ENCODE assay signal across 1 cellular context in the genomic region with DNA sequence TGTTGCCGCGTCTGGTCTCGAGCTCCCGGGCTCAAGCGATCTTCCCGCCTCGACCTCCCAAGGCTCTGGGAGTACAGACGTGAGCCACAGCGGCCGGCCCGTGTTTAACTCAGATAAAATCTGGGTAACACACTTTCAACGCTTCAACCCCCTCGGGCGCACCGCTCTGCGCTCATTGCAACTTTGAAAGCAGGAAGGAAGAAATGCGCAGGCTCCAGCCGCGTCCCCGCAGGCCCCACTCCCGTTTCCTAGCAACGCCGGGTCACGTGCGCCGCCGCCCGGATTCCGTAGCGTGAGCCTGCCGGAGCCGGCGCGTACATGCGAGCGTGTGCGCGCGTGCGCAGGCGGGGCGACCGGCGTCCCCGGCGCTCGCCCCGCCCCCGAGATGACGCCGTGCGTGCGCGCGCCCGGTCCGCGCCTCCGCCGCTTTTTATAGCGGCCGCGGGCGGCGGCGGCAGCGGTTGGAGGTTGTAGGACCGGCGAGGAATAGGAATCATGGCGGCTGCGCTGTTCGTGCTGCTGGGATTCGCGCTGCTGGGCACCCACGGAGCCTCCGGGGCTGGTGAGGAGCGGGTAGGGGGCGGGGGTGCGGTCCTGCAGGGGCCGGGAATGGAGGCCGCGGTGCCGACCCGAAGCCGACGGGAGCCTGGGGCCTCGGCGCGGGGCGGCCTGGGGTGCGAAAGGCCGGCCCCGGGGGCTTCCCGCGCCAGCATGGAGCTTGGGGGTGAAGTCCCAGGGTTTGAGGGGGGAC.
TF ChIP-seq lines count a peak whose summit lies in the region.

A gene (plus strand): TSS at position 457 of the 751 bp plus-strand sequence. CDS start 39 bp downstream, at position 496.

TF ChIP-seq in SK-N-SH, 30 proteins besides CTCF, POLR2A, EP300 and RAD21 (continued from another document):
- TF ChIP-seq, protein P1, sequence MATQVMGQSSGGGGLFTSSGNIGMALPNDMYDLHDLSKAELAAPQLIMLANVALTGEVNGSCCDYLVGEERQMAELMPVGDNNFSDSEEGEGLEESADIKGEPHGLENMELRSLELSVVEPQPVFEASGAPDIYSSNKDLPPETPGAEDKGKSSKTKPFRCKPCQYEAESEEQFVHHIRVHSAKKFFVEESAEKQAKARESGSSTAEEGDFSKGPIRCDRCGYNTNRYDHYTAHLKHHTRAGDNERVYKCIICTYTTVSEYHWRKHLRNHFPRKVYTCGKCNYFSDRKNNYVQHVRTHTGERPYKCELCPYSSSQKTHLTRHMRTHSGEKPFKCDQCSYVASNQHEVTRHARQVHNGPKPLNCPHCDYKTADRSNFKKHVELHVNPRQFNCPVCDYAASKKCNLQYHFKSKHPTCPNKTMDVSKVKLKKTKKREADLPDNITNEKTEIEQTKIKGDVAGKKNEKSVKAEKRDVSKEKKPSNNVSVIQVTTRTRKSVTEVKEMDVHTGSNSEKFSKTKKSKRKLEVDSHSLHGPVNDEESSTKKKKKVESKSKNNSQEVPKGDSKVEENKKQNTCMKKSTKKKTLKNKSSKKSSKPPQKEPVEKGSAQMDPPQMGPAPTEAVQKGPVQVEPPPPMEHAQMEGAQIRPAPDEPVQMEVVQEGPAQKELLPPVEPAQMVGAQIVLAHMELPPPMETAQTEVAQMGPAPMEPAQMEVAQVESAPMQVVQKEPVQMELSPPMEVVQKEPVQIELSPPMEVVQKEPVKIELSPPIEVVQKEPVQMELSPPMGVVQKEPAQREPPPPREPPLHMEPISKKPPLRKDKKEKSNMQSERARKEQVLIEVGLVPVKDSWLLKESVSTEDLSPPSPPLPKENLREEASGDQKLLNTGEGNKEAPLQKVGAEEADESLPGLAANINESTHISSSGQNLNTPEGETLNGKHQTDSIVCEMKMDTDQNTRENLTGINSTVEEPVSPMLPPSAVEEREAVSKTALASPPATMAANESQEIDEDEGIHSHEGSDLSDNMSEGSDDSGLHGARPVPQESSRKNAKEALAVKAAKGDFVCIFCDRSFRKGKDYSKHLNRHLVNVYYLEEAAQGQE (IDR thresholded peaks at IDR 0.05; ENCODE audit: low read depth, low read length), result peak; percentile 59; the same call in 1 of the 2 replicates
- TF ChIP-seq GATA2 (CRISPR knock-in tag; IDR thresholded peaks at IDR 0.05) (peak; percentile 90), GABPA (IDR thresholded peaks at IDR 0.05; ENCODE audit: low read depth) (no peak), RFX5 (IDR thresholded peaks at IDR 0.05; ENCODE audit: low read length) (no peak), JUND (IDR thresholded peaks at IDR 0.05) (no peak), NFIC (IDR thresholded peaks at IDR 0.05; ENCODE audit: borderline replicate concordance) (peak; percentile 5; the same call in 1 of the 2 replicates), FOSL2 (IDR thresholded peaks at IDR 0.05; ENCODE audit: borderline replicate concordance, low read depth) (no peak), CHD2 (IDR thresholded peaks at IDR 0.05; ENCODE audit: low read length, partially characterized antibody) (peak; percentile 64), SMC3 (IDR thresholded peaks at IDR 0.05; ENCODE audit: low read depth, low read length) (no peak)
- TF ChIP-seq, protein P2, sequence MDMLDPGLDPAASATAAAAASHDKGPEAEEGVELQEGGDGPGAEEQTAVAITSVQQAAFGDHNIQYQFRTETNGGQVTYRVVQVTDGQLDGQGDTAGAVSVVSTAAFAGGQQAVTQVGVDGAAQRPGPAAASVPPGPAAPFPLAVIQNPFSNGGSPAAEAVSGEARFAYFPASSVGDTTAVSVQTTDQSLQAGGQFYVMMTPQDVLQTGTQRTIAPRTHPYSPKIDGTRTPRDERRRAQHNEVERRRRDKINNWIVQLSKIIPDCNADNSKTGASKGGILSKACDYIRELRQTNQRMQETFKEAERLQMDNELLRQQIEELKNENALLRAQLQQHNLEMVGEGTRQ (IDR thresholded peaks at IDR 0.05; ENCODE audit: borderline replicate concordance, low read depth, low read length), result peak; percentile 91
- TF ChIP-seq, protein P3, sequence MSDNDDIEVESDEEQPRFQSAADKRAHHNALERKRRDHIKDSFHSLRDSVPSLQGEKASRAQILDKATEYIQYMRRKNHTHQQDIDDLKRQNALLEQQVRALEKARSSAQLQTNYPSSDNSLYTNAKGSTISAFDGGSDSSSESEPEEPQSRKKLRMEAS (IDR thresholded peaks at IDR 0.05; ENCODE audit: low read depth), result peak; percentile 2; the same call in 1 of the 2 replicates
- TF ChIP-seq, protein P4, sequence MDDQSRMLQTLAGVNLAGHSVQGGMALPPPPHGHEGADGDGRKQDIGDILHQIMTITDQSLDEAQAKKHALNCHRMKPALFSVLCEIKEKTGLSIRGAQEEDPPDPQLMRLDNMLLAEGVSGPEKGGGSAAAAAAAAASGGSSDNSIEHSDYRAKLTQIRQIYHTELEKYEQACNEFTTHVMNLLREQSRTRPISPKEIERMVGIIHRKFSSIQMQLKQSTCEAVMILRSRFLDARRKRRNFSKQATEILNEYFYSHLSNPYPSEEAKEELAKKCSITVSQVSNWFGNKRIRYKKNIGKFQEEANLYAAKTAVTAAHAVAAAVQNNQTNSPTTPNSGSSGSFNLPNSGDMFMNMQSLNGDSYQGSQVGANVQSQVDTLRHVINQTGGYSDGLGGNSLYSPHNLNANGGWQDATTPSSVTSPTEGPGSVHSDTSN (IDR thresholded peaks at IDR 0.05), result peak; percentile 4; the same call in 1 of the 2 replicates
